ENCODE assay signal across 8 cellular contexts in the genomic region with DNA sequence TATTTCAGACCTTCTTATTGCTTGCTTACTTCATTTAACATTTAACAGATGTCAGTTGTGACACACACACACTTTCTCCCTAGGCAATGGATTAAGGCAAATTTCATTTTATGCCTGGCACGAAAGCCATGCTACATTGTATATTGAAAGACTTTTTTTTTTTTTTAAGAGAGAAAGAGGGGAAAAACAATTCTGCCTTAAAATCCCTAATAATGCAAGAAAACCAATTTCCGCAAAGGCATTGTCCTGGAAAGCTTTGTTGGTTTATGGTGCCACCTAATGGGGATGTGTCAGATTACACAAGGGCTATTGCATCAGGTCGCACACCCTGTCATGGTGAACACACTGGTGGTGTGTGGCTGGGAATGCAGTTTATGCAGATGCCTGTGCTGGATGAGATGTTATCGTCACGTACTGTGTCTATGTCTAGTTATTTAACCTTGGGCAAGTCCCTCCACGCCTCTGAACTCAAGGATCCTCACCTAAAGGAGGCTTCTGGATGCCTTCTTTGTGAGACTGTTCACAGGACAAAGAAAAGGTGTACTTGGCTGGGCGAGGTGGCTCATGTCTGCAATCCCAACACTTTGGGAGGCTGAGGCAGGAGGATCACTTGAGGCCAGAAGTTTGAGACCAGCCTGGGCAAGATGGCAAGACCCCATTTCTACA. TPM values are rescaled to one million over a fixed set of nuclear protein-coding genes. Genes with fewer than 3 reads are reported as not detected.
DNase-seq lines count a peak whose midpoint lies in the region; ATAC-seq and TF ChIP-seq lines count a peak whose summit lies in the region.

No MANE protein-coding gene starts in this region.

- POLR2A ChIA-PET in SK-N-SH (lab: Yijun Ruan, JAX) = interaction anchor here (1.3 to 1.8 kb wide), 2 partner anchors 34 to 260 kb away, joined by 3 to 13 read pairs; no protein-coding TSS in a partner anchor

- no peak for TF ChIP-seq POLR2A in prostate gland (IDR thresholded peaks at IDR 0.05)
- TF ChIP-seq POLR2A in uterus (IDR thresholded peaks at IDR 0.05) = no peak

- no peaks in the 10 kb centered on the region for H3K36me3 ChIP-seq in H7 (replicated peaks; ENCODE audit: control insufficient read depth, insufficient read depth, low read length)
- no peaks in the 10 kb centered on the region for H3K36me3 ChIP-seq in MM.1S (replicated peaks; ENCODE audit: insufficient read depth, low read length)
- H3K36me3 ChIP-seq in SK-N-SH (replicated peaks in 1 of 2; ENCODE audit: control insufficient read depth in 1 of 2, insufficient read depth in 2 of 2, low read length in 1 of 2) = no peaks in the 10 kb centered on the region
- H3K36me3 ChIP-seq in prostate gland = no peaks in the 10 kb centered on the region
- H3K36me3 ChIP-seq in uterus = no peaks in the 10 kb centered on the region

- no peaks in the 10 kb centered on the region for H3F3A ChIP-seq in MM.1S (ENCODE audit: insufficient read depth, low read length)
- no peaks in the 10 kb centered on the region for H3F3A ChIP-seq in SK-N-SH (replicated peaks; ENCODE audit: insufficient read depth)

- peak; percentile 84 for TF ChIP-seq CTCF in MM.1S (IDR thresholded peaks at IDR 0.05; ENCODE audit: low read length)
- TF ChIP-seq CTCF in SK-N-SH (IDR thresholded peaks at IDR 0.05) = peak; percentile 85
- TF ChIP-seq CTCF in prostate gland (IDR thresholded peaks at IDR 0.05) = peak; percentile 41 to 88 (median 82)
- TF ChIP-seq CTCF in uterus (IDR thresholded peaks at IDR 0.05) = peak; percentile 84 to 95 (median 92)

- no peak overlapping the region for H3K27ac ChIP-seq in MM.1S (ENCODE audit: low read length)
- peak overlapping the region in 1 of 2 experiments; percentile 90; a peak in 2 of 4 replicates for H3K27ac ChIP-seq in SK-N-SH (ENCODE audit: low read depth in 2 of 2, low read length in 1 of 2)
- no peak overlapping the region for H3K27ac ChIP-seq in prostate gland
- H3K27ac ChIP-seq in uterus = no peak overlapping the region

- DNase-seq in G401 (ENCODE audit: low spot score) (peak; percentile 87), H7 (peak; percentile 54), MM.1S (peak; percentile 69), SK-N-SH (peak; percentile 73), Right ventricle myocardium superior (no peak), prostate gland (ENCODE audit: low spot score) (peak; percentile 58), uterus (peak; percentile 61 to 75)
- DNase-seq in activated naive CD4-positive, alpha-beta T cell treated with anti-CD3 and anti-CD28 coated beads, Interleukin-2, amount 50 U/mL, for 16 hours = peak; percentile 71

- TF ChIP-seq RAD21 in SK-N-SH (IDR thresholded peaks at IDR 0.05; ENCODE audit: low read length) = peak; percentile 98

- H2AFZ ChIP-seq in MM.1S (ENCODE audit: low read length) (peak overlapping the region; percentile 77), SK-N-SH (ENCODE audit: low read depth) (peak overlapping the region; percentile 91)

- H3K27me3 ChIP-seq in H7 (ENCODE audit: control insufficient read depth, insufficient read depth, low read length) (no peaks in the 10 kb centered on the region), MM.1S (replicated peaks; ENCODE audit: insufficient read depth, low read length) (no peaks in the 10 kb centered on the region), SK-N-SH (ENCODE audit: insufficient read depth) (no peaks in the 10 kb centered on the region), prostate gland (replicated peaks; ENCODE audit: insufficient read depth) (no peaks in the 10 kb centered on the region), uterus (no peaks in the 10 kb centered on the region)

- 20% methylated on average over 7 of the region's 7 CpGs for WGBS in SK-N-SH (ENCODE audit: low lambda C conversion rate)
- WGBS in prostate gland = 9% methylated on average over 7 of the region's 7 CpGs

- CTCF ChIA-PET in SK-N-SH (lab: Yijun Ruan, JAX) = interaction anchor here (0.6 to 3.2 kb wide), 34 partner anchors 9 to 1562 kb away, joined by 3 to 88 read pairs (median 5); partner anchors contain the start of genes GALNT15 and RFTN1

- no peaks in the 10 kb centered on the region for H4K20me1 ChIP-seq in MM.1S (ENCODE audit: insufficient read depth, low read length)
- no peaks in the 10 kb centered on the region for H4K20me1 ChIP-seq in SK-N-SH (ENCODE audit: insufficient read depth)

- intact Hi-C loops in Right ventricle myocardium superior (cut with DNase I) = loop anchor here (5.0 to 10.0 kb wide), 3 partner anchors 264 to 506 kb away; partner anchors contain the start of gene OXNAD1
- intact Hi-C loops in prostate gland (cut with DNase I) = loop anchor here (2.0 kb wide), 1 partner anchor 260 kb away; no protein-coding TSS in a partner anchor
- intact Hi-C loops in uterus (cut with DNase I; ENCODE audit: low total_unique reads) = no loop called here

- H3K79me2 ChIP-seq in MM.1S (ENCODE audit: low read length) (no peaks in the 10 kb centered on the region), SK-N-SH (ENCODE audit: insufficient read depth) (no peaks in the 10 kb centered on the region)

- peak; percentile 87 for ATAC-seq in Right ventricle myocardium superior (ENCODE audit: poor library complexity)

- H3K4me1 ChIP-seq in MM.1S (ENCODE audit: low read length) (no peaks in the 10 kb centered on the region), SK-N-SH (ENCODE audit: control insufficient read depth in 1 of 2, insufficient read depth in 2 of 2, low read depth in 1 of 2, low read length in 1 of 2) (peaks cover 0 to 7% of the 10 kb centered on the region in 2 experiments; a peak in 2 of 4 replicates), prostate gland (replicated peaks) (no peaks in the 10 kb centered on the region), uterus (no peaks in the 10 kb centered on the region)

- H3K4me2 ChIP-seq in MM.1S (ENCODE audit: low read depth, low read length) = no peak overlapping the region
- peak overlapping the region; percentile 11; the same call in 1 of the 2 replicates for H3K4me2 ChIP-seq in SK-N-SH

- H3K9me3 ChIP-seq in MM.1S (replicated peaks; ENCODE audit: insufficient read depth, low read length) (no peaks in the 10 kb centered on the region), SK-N-SH (no peaks in the 10 kb centered on the region), prostate gland (no peaks in the 10 kb centered on the region), uterus (no peaks in the 10 kb centered on the region)

- H3K4me3 ChIP-seq in H7 (ENCODE audit: insufficient read depth, low read depth, low read length) = no peak overlapping the region
- H3K4me3 ChIP-seq in MM.1S (ENCODE audit: low read length) = no peak overlapping the region
- H3K4me3 ChIP-seq in SK-N-SH (ENCODE audit: low read depth in 2 of 2, low read length in 1 of 2) = peak overlapping the region in 1 of 2 experiments; percentile 18; a peak in 1 of 4 replicates
- no peak overlapping the region for H3K4me3 ChIP-seq in prostate gland
- no peak overlapping the region for H3K4me3 ChIP-seq in uterus

- no peak overlapping the region for H3K9ac ChIP-seq in MM.1S (ENCODE audit: low read length)
- H3K9ac ChIP-seq in SK-N-SH = no peak overlapping the region

- in situ Hi-C loops in G401 (cut with HindIII; ENCODE audit: low sequenced_read_pairs) = no loop called here

- H3K9me2 ChIP-seq in MM.1S (replicated peaks; ENCODE audit: insufficient read depth, low read length) (no peaks in the 10 kb centered on the region), SK-N-SH (no peaks in the 10 kb centered on the region)

- 0 out of 4 replicates have a peak, but pooled peaks of 1 of the 2 experiments have one; percentile 5 for TF ChIP-seq EP300 in SK-N-SH (IDR thresholded peaks at IDR 0.05; ENCODE audit: borderline replicate concordance in 1 of 2, low read depth in 1 of 2, low read length in 1 of 2)

TF ChIP-seq in SK-N-SH, 30 proteins besides CTCF, POLR2A, EP300 and RAD21:
- peak; percentile 87 for TF ChIP-seq MXI1 (IDR thresholded peaks at IDR 0.05; ENCODE audit: low read depth, low read length)
- TF ChIP-seq SMC3 (IDR thresholded peaks at IDR 0.05; ENCODE audit: low read depth, low read length) = peak; percentile 96
- peak; percentile 51; the same call in 1 of the 2 replicates for TF ChIP-seq SIN3A (IDR thresholded peaks at IDR 0.05; ENCODE audit: borderline replicate concordance, low read depth, low read length)
- TF ChIP-seq MAX (IDR thresholded peaks at IDR 0.05; ENCODE audit: low read depth) = peak; percentile 67
- no peak for TF ChIP-seq EZH2phosphoT487 (IDR thresholded peaks at IDR 0.05; ENCODE audit: borderline replicate concordance, low read depth)
- peak; percentile 19; the same call in 1 of the 2 replicates for TF ChIP-seq RFX5 (IDR thresholded peaks at IDR 0.05; ENCODE audit: low read length)
- peak; percentile 7; the same call in 1 of the 2 replicates for TF ChIP-seq NRF1 (IDR thresholded peaks at IDR 0.05; ENCODE audit: low read depth, low read length)
- TF ChIP-seq GATA2 (CRISPR knock-in tag; IDR thresholded peaks at IDR 0.05) = peak; percentile 73
- peak; percentile 82 for TF ChIP-seq RCOR1 (IDR thresholded peaks at IDR 0.05; ENCODE audit: low read length)
- no peak for TF ChIP-seq MEF2A (IDR thresholded peaks at IDR 0.05; ENCODE audit: borderline replicate concordance, low read depth)
- peak; percentile 52; the same call in 1 of the 2 replicates for TF ChIP-seq TAF1 (IDR thresholded peaks at IDR 0.05; ENCODE audit: borderline replicate concordance, low read depth, low read length)
TF ChIP-seq in SK-N-SH: peak in this region for 9.

RNA-seq across cellular contexts. Expression of gene RFTN1, which starts 37.3 kb away (rescaled TPM):
- total RNA-seq in G401 (2014; rRNA removed; shearing (Covaris generic)) = 11.6 and 21.3 TPM in 2 replicates
- 0.81 and 0.90 TPM in 2 replicates for total RNA-seq in H7 (2014; rRNA removed; shearing (Covaris generic))
- polyA plus RNA-seq in SK-N-SH (2012; rRNA removed) = 21.2 and 22.6 TPM in 2 replicates
- 24.3 and 25.7 TPM in 2 replicates for polyA plus RNA-seq in SK-N-SH (2012; cell fraction: cytosol; rRNA removed)
- polyA plus RNA-seq in SK-N-SH (2012; cell fraction: nucleus; rRNA removed) = 27.3 and 28.7 TPM in 2 replicates
- total RNA-seq in Right ventricle myocardium superior (25.8 TPM), prostate gland (10 to 100 TPM in 1 of 2 donors, 1 to 10 TPM in 1; 7.4 to 16.1 TPM), uterus (100 to 1,000 TPM in 1 of 4 donors, 10 to 100 TPM in 3; 32.0 to 187 (median 47.6) TPM)

RNA-seq across cellular contexts. Expression of gene DAZL, which starts 54.4 kb away (rescaled TPM):
- total RNA-seq in G401 (2014; rRNA removed; shearing (Covaris generic)) = not detected in 2 replicates
- 1.4 and 2.4 TPM in 2 replicates for total RNA-seq in H7 (2014; rRNA removed; shearing (Covaris generic))
- polyA plus RNA-seq in SK-N-SH (2012; rRNA removed) = not detected in 2 replicates
- polyA plus RNA-seq in SK-N-SH (2012; cell fraction: cytosol; rRNA removed) = not detected in 2 replicates
- not detected in 2 replicates for polyA plus RNA-seq in SK-N-SH (2012; cell fraction: nucleus; rRNA removed)
- total RNA-seq in Right ventricle myocardium superior = not detected
- total RNA-seq in prostate gland = 10 to 100 TPM in 1 of 2 donors, not detected in 1; 21.5 TPM
- total RNA-seq in uterus = under 1 TPM in 1 of 4 donors, not detected in 3; 0.21 TPM
